Comparison of ENCODE assay signal across 18 cellular contexts in genomic region chr17:17102176-17102575, GRCh38. TPM values are rescaled to one million over a fixed set of nuclear protein-coding genes. Genes with fewer than 3 reads are reported as not detected.
A peak's percentile ranks its signal among the peaks of the same experiment; 100 is the strongest.
DNase-seq lines count a peak whose midpoint lies in the region; TF ChIP-seq lines count a peak whose summit lies in the region.
"Had no signal": no experiment of that assay in that cellular context is flagged by ENCODE, and none has a peak within 500 bp of the region (broad histone marks: within the 10 kb centered on the region; RNA-seq: fewer than 3 reads in every experiment).

No MANE protein-coding gene starts in this region.

- H3K9me3 Mint-ChIP-seq in Caco-2 (ENCODE audit: unreplicated experiment) (no peaks in the 10 kb centered on the region), chondrocyte (ENCODE audit: low read depth) (no peaks in the 10 kb centered on the region)

- BruUV-seq in Caco-2 (replicated peaks; lab: Mats Ljungman, UMichigan) = no TSS peak

- H3K27ac Mint-ChIP-seq in Caco-2 (ENCODE audit: unreplicated experiment) = peak overlapping the region; percentile 32
- H3K27ac Mint-ChIP-seq in chondrocyte (ENCODE audit: unreplicated experiment) = no peak overlapping the region

- H3K4me3 ChIP-seq in BLaER1 (no peak overlapping the region), Caco-2 (ENCODE audit: low read depth, low read length) (no peak overlapping the region), osteoblast (ENCODE audit: insufficient read depth, low read length) (no peak overlapping the region)
- H3K4me3 ChIP-seq: K562, SJSA1 had no signal

- DNase-seq in Caco-2 (no peak), chondrocyte (ENCODE audit: low spot score) (peak; percentile 57), osteoblast (ENCODE audit: insufficient read length, low spot score, missing footprints) (peak; percentile 48), MV-4-11 (lab: John Stamatoyannopoulos, UW) (no peak), NCI-H2227 (lab: John Stamatoyannopoulos, UW; ENCODE audit: unreplicated experiment) (no peak), HuH-7 (ENCODE audit: low spot score) (no peak)
- DNase-seq in activated CD4-positive, alpha-beta T cell treated with anti-CD3 and anti-CD28 coated beads for 4 hours = no peak
- DNase-seq: Calu3, DMS53, NCI-H1436, NCI-H2029, NCI-H2171, NCI-H446 treated with DMSO at 0.1 percent for 48 hours, NCI-H748 treated with DMSO at 0.1 percent for 48 hours, OCI-M1 had no signal

- peaks cover 87% of the 10 kb centered on the region for H3K36me3 ChIP-seq in BLaER1
- peaks cover 1% of the 10 kb centered on the region; the same call in 1 of the 2 replicates for H3K36me3 ChIP-seq in Caco-2 (ENCODE audit: control insufficient read depth, insufficient read depth, low read length)
- peaks cover 43% of the 10 kb centered on the region for H3K36me3 ChIP-seq in osteoblast (ENCODE audit: insufficient read depth, low read length)

- H3K36me3 Mint-ChIP-seq in Caco-2 (ENCODE audit: insufficient read depth, unreplicated experiment) (peaks cover 66% of the 10 kb centered on the region), chondrocyte (ENCODE audit: low read depth) (peaks cover 7% of the 10 kb centered on the region)

- no peak overlapping the region for H3K9ac ChIP-seq in BLaER1

- H3K27ac ChIP-seq in BLaER1 (no peak overlapping the region), osteoblast (ENCODE audit: low read depth, low read length) (no peak overlapping the region)
- H3K27ac ChIP-seq: SJSA1 had no signal

- intact Hi-C loops in Caco-2 (cut with micrococcal nuclease; ENCODE audit: unreplicated experiment) = no loop called here

- H4K20me1 ChIP-seq in BLaER1 (peaks cover 100% of the 10 kb centered on the region), osteoblast (ENCODE audit: insufficient read depth, low read length) (peaks cover 82% of the 10 kb centered on the region)

- H3K4me1 ChIP-seq in BLaER1 (peaks cover 100% of the 10 kb centered on the region), Caco-2 (peaks cover under 1% of the 10 kb centered on the region; the same call in 1 of the 2 replicates), osteoblast (ENCODE audit: insufficient read depth, low read length) (peaks cover 20% of the 10 kb centered on the region)

- CTCF ChIA-PET in Caco-2 (lab: Charles Lee) = no interaction called here

- POLR2A ChIA-PET in Caco-2 (lab: Charles Lee) = no interaction called here

- no peaks in the 10 kb centered on the region for H3K27me3 Mint-ChIP-seq in Caco-2 (ENCODE audit: insufficient read depth, unreplicated experiment)
- no peaks in the 10 kb centered on the region for H3K27me3 Mint-ChIP-seq in chondrocyte (ENCODE audit: low read depth)

- no peaks in the 10 kb centered on the region for H3K27me3 ChIP-seq in BLaER1
- H3K27me3 ChIP-seq in Caco-2 (replicated peaks; ENCODE audit: control insufficient read depth, insufficient read depth, low read length) = no peaks in the 10 kb centered on the region
- no peaks in the 10 kb centered on the region for H3K27me3 ChIP-seq in osteoblast (ENCODE audit: insufficient read depth, low read length)
- H3K27me3 ChIP-seq: SJSA1 had no signal

- no peaks in the 10 kb centered on the region for H3K4me1 Mint-ChIP-seq in Caco-2 (ENCODE audit: low read depth, unreplicated experiment)
- H3K4me1 Mint-ChIP-seq in chondrocyte (ENCODE audit: low read depth) = peaks cover 59% of the 10 kb centered on the region

- TF ChIP-seq CTCF in Caco-2 (IDR thresholded peaks at IDR 0.05; ENCODE audit: insufficient read depth in 1 of 2, low read depth in 1 of 2, low read length in 1 of 2, severe bottlenecking in 1 of 2, unreplicated experiment in 1 of 2) (no peak), chondrocyte (IDR thresholded peaks at IDR 0.05) (no peak), osteoblast (IDR thresholded peaks at IDR 0.05; ENCODE audit: extremely low read depth, low read depth, low read length) (no peak)

- peaks cover 96% of the 10 kb centered on the region for H3K79me2 ChIP-seq in osteoblast (ENCODE audit: insufficient read depth, low read length)

- H3K9me3 ChIP-seq in BLaER1 (no peaks in the 10 kb centered on the region), Caco-2 (no peaks in the 10 kb centered on the region), osteoblast (ENCODE audit: low read depth, low read length) (no peaks in the 10 kb centered on the region)
- H3K9me3 ChIP-seq: SJSA1 had no signal

- H3K4me2 ChIP-seq in BLaER1 (peak overlapping the region; percentile 53), osteoblast (ENCODE audit: insufficient read depth, low read length) (no peak overlapping the region)

- H3K4me3 Mint-ChIP-seq in Caco-2 (ENCODE audit: unreplicated experiment) (no peak overlapping the region), chondrocyte (ENCODE audit: unreplicated experiment) (no peak overlapping the region)

- H2AFZ ChIP-seq in osteoblast (ENCODE audit: low read length) = no peak overlapping the region

RNA-seq across cellular contexts. Expression of gene MPRIP, which starts 59.9 kb away (rescaled TPM):
- total RNA-seq in Caco-2 (2022) (284 and 311 TPM in 2 replicates), chondrocyte (197 to 352 TPM (median 345 TPM) in 3 replicates), osteoblast (120 and 149 TPM in 2 replicates)

Comparison
In these comparisons a context has a peak if more than half of its experiments do, and no peak if none do; other contexts are left out.
1. DNase-seq: peak in chondrocyte (single experiment) and osteoblast (single experiment); none in Caco-2 (0 of 2), MV-4-11 (single experiment), NCI-H2227 (single experiment), activated CD4-positive, alpha-beta T cell treated with anti-CD3 and anti-CD28 coated beads for 4 hours (0 of 2) and HuH-7 (single experiment).